1 cellular context compared by ENCODE assay signal in the genomic region with DNA sequence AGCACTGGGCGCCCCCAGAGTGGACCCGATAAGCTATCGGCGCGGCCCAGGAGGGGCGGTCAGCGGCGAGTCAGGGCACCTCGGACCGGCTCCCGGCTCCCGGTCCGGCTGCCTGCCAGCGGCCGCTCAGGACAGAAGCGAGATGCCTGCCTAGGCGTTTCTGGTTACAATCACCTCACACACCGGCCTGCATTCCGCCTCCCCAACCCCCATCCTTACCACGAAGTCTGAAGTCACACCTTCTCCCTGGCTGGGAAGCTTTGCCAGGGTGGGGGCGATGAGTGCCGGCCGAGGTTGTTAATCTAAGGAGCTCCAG.
TF ChIP-seq lines count a peak whose summit lies in the region.

No MANE protein-coding gene starts in this region.

TF ChIP-seq in H1, 55 proteins besides CTCF, POLR2A, EP300 and RAD21 (continued from another document):
- TF ChIP-seq, protein P1, sequence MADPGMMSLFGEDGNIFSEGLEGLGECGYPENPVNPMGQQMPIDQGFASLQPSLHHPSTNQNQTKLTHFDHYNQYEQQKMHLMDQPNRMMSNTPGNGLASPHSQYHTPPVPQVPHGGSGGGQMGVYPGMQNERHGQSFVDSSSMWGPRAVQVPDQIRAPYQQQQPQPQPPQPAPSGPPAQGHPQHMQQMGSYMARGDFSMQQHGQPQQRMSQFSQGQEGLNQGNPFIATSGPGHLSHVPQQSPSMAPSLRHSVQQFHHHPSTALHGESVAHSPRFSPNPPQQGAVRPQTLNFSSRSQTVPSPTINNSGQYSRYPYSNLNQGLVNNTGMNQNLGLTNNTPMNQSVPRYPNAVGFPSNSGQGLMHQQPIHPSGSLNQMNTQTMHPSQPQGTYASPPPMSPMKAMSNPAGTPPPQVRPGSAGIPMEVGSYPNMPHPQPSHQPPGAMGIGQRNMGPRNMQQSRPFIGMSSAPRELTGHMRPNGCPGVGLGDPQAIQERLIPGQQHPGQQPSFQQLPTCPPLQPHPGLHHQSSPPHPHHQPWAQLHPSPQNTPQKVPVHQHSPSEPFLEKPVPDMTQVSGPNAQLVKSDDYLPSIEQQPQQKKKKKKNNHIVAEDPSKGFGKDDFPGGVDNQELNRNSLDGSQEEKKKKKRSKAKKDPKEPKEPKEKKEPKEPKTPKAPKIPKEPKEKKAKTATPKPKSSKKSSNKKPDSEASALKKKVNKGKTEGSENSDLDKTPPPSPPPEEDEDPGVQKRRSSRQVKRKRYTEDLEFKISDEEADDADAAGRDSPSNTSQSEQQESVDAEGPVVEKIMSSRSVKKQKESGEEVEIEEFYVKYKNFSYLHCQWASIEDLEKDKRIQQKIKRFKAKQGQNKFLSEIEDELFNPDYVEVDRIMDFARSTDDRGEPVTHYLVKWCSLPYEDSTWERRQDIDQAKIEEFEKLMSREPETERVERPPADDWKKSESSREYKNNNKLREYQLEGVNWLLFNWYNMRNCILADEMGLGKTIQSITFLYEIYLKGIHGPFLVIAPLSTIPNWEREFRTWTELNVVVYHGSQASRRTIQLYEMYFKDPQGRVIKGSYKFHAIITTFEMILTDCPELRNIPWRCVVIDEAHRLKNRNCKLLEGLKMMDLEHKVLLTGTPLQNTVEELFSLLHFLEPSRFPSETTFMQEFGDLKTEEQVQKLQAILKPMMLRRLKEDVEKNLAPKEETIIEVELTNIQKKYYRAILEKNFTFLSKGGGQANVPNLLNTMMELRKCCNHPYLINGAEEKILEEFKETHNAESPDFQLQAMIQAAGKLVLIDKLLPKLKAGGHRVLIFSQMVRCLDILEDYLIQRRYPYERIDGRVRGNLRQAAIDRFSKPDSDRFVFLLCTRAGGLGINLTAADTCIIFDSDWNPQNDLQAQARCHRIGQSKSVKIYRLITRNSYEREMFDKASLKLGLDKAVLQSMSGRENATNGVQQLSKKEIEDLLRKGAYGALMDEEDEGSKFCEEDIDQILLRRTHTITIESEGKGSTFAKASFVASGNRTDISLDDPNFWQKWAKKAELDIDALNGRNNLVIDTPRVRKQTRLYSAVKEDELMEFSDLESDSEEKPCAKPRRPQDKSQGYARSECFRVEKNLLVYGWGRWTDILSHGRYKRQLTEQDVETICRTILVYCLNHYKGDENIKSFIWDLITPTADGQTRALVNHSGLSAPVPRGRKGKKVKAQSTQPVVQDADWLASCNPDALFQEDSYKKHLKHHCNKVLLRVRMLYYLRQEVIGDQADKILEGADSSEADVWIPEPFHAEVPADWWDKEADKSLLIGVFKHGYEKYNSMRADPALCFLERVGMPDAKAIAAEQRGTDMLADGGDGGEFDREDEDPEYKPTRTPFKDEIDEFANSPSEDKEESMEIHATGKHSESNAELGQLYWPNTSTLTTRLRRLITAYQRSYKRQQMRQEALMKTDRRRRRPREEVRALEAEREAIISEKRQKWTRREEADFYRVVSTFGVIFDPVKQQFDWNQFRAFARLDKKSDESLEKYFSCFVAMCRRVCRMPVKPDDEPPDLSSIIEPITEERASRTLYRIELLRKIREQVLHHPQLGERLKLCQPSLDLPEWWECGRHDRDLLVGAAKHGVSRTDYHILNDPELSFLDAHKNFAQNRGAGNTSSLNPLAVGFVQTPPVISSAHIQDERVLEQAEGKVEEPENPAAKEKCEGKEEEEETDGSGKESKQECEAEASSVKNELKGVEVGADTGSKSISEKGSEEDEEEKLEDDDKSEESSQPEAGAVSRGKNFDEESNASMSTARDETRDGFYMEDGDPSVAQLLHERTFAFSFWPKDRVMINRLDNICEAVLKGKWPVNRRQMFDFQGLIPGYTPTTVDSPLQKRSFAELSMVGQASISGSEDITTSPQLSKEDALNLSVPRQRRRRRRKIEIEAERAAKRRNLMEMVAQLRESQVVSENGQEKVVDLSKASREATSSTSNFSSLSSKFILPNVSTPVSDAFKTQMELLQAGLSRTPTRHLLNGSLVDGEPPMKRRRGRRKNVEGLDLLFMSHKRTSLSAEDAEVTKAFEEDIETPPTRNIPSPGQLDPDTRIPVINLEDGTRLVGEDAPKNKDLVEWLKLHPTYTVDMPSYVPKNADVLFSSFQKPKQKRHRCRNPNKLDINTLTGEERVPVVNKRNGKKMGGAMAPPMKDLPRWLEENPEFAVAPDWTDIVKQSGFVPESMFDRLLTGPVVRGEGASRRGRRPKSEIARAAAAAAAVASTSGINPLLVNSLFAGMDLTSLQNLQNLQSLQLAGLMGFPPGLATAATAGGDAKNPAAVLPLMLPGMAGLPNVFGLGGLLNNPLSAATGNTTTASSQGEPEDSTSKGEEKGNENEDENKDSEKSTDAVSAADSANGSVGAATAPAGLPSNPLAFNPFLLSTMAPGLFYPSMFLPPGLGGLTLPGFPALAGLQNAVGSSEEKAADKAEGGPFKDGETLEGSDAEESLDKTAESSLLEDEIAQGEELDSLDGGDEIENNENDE (IDR thresholded peaks at IDR 0.05; ENCODE audit: insufficient replicate concordance, low read length) = no peak
- TF ChIP-seq PHF8 (conservative IDR thresholded peaks at IDR 0.05; ENCODE audit: low read depth, low read length) (no peak), SAP30 (IDR thresholded peaks at IDR 0.05; ENCODE audit: insufficient read depth, insufficient replicate concordance, low read length) (no peak), MAFK (IDR thresholded peaks at IDR 0.05; ENCODE audit: low read depth, low read length) (no peak), FOSL1 (IDR thresholded peaks at IDR 0.05; ENCODE audit: insufficient read depth, low read depth, low read length) (no peak), CBX8 (IDR thresholded peaks at IDR 0.05; ENCODE audit: borderline replicate concordance, low read depth, low read length) (no peak), HDAC2 (IDR thresholded peaks at IDR 0.05; ENCODE audit: borderline replicate concordance in 1 of 2, low read depth in 2 of 2, low read length in 2 of 2) (no peak), BRCA1 (IDR thresholded peaks at IDR 0.05; ENCODE audit: low read depth, low read length) (no peak), RXRA (IDR thresholded peaks at IDR 0.05; ENCODE audit: insufficient read depth, low read depth, low read length) (no peak), NANOG (IDR thresholded peaks at IDR 0.05; ENCODE audit: insufficient read depth, low read depth, low read length, poor library complexity, severe bottlenecking) (no peak), JUN (IDR thresholded peaks at IDR 0.05; ENCODE audit: low read depth, low read length) (no peak), KDM4A (IDR thresholded peaks at IDR 0.05; ENCODE audit: low read depth, low read length, severe bottlenecking) (no peak)
- TF ChIP-seq, protein P2, sequence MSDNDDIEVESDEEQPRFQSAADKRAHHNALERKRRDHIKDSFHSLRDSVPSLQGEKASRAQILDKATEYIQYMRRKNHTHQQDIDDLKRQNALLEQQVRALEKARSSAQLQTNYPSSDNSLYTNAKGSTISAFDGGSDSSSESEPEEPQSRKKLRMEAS (IDR thresholded peaks at IDR 0.05) = peak; percentile 74
- TF ChIP-seq, protein P3, sequence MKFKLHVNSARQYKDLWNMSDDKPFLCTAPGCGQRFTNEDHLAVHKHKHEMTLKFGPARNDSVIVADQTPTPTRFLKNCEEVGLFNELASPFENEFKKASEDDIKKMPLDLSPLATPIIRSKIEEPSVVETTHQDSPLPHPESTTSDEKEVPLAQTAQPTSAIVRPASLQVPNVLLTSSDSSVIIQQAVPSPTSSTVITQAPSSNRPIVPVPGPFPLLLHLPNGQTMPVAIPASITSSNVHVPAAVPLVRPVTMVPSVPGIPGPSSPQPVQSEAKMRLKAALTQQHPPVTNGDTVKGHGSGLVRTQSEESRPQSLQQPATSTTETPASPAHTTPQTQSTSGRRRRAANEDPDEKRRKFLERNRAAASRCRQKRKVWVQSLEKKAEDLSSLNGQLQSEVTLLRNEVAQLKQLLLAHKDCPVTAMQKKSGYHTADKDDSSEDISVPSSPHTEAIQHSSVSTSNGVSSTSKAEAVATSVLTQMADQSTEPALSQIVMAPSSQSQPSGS (IDR thresholded peaks at IDR 0.05; ENCODE audit: low read length) = no peak
